Comparison of ENCODE assay signal across 20 cellular contexts in the genomic region with DNA sequence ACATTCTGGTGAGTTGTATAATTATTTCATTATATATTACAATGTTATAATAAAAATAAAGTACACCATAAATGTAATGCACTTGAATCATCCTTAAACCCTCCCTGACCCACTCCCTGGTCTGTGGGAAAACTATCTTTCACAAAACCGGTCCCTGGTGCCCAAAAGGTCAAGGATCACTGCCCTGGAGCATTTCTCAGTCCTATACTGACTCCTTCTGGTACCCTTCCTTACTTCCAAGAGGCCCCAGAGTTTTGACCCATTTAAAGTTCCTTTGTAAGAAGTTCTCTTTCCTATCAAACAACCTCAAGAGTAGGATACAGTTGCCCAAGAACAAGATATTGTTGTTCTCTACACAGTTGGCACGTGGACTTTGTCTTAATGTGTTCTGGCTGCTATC.
"Had no signal": no experiment of that assay in that cellular context is flagged by ENCODE, and none has a peak within 500 bp of the region (broad histone marks: within the 10 kb centered on the region; RNA-seq: fewer than 3 reads in every experiment).

No MANE protein-coding gene starts in this region.

- H3K27me3 ChIP-seq: body of pancreas, cardiac muscle cell, heart left ventricle had no signal

- H3K36me3 Mint-ChIP-seq: activated CD4-positive, alpha-beta memory T cell treated with anti-CD3 and anti-CD28 coated beads for 36 hours; natural killer cell had no signal

- H3K4me3 Mint-ChIP-seq: activated CD4-positive, alpha-beta memory T cell treated with anti-CD3 and anti-CD28 coated beads for 36 hours; activated T-cell treated with anti-CD3 and anti-CD28 coated beads, Interleukin-2, amount 50 U/mL, for 72 hours; mesothelial cell of epicardium; natural killer cell; T-helper 17 cell had no signal

- H3K27me3 Mint-ChIP-seq: activated CD4-positive, alpha-beta memory T cell treated with anti-CD3 and anti-CD28 coated beads for 36 hours; progenitor cell of endocrine pancreas; T-helper 17 cell had no signal

- ATAC-seq: activated T-cell treated with anti-CD3 and anti-CD28 coated beads, Interleukin-2, amount 50 U/mL, for 72 hours; body of pancreas; heart left ventricle; natural killer cell; stimulated activated naive CD8-positive, alpha-beta T cell treated with anti-CD3 and anti-CD28 coated beads, Interleukin-15, Interleukin-2, amounts not matched to agents 100 U/mL and 50 U/mL, for 24 hours; T-helper 17 cell had no signal

- H3K27ac Mint-ChIP-seq: activated CD4-positive, alpha-beta memory T cell treated with anti-CD3 and anti-CD28 coated beads for 36 hours; activated T-cell treated with anti-CD3 and anti-CD28 coated beads, Interleukin-2, amount 50 U/mL, for 72 hours; mesothelial cell of epicardium; natural killer cell; progenitor cell of endocrine pancreas; T-helper 17 cell had no signal

- H3K9me3 ChIP-seq: body of pancreas had no signal

- H3K36me3 ChIP-seq: cardiac muscle cell, heart left ventricle had no signal

- H3K4me1 ChIP-seq: body of pancreas, heart left ventricle had no signal

- H3K4me3 ChIP-seq: body of pancreas, cardiac muscle cell, heart left ventricle, lung had no signal

- H3K27ac ChIP-seq: body of pancreas, cardiac muscle cell, epithelial cell of prostate, heart left ventricle had no signal

- H3K4me1 Mint-ChIP-seq: mesothelial cell of epicardium, natural killer cell, T-helper 17 cell had no signal

- DNase-seq: activated CD4-positive, alpha-beta memory T cell treated with anti-CD3 and anti-CD28 coated beads for 36 hours; activated CD4-positive, alpha-beta T cell treated with anti-CD3 and anti-CD28 coated beads for 48 hours; activated effector memory CD4-positive, alpha-beta T cell treated with anti-CD3 and anti-CD28 coated beads, Interleukin-2, amount 50 U/mL, for 16 hours; activated naive CD4-positive, alpha-beta T cell treated with anti-CD3 and anti-CD28 coated beads, Interleukin-2, amount 50 U/mL, for 16 hours; activated T-cell treated with anti-CD3 and anti-CD28 coated beads, Interleukin-2, amount 50 U/mL, for 72 hours; anterior cingulate cortex; body of pancreas; cortex of kidney; heart left ventricle; kidney; natural killer cell; stimulated activated CD4-positive, alpha-beta T cell treated with anti-CD3 and anti-CD28 coated beads, Interleukin-12 subunit alpha, Interleukin-12 subunit beta, amount 100 ng/mL, for 4 hours; stimulated activated CD4-positive, alpha-beta T cell treated with anti-CD3 and anti-CD28 coated beads, Interleukin-4, amount 100 ng/mL, for 4 hours; stimulated activated naive CD8-positive, alpha-beta T cell treated with anti-CD3 and anti-CD28 coated beads, Interleukin-15, Interleukin-2, amounts not matched to agents 100 U/mL and 50 U/mL, for 24 hours; T-helper 17 cell had no signal
